8 cellular contexts compared by ENCODE assay signal in the genomic region with DNA sequence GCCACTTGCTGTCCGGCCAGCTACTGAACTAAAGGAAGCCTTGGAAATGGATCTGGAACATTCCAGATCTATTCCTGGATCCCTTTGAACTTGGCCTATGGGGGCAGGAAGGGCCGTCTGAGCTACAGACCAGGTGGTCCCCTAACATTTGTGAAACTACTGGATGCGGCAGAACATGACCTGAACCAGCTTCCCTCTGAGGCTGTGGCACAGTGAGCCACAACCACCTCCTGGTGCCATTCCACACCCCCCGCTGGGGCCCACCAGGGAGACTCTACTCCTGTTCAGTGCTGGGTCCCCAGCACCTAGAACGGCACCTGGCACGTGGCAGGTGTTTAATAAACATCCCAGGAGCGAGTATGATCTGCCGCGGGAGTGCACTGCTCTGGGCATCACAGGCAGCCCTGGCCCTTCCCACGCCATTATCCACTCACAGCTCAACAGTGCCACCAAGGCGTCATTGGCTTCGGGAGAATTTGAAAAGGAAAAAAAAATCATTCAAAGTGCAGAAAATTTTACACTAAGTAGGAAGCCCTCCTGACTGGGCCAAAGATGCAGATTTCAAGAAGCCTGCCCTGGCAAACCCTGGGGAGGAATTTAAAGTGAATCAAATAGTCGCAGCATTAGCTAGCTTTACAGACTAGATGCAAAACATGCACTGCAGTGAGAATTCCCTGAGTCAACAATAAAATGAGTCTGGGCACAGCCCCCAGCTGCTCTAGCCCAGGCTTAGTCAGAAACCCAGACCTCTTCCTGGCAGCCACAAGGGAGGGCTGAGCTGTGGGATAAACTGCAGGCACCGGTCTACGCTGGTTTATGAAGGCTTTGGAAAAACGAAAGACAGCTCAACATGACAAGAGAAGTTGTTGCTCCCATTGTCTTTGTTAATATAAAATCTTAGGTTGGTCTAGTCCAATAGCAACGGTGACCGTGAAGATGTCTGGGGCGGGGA. TPM values are rescaled to one million over a fixed set of nuclear protein-coding genes. Genes with fewer than 3 reads are reported as not detected.
A peak's percentile ranks its signal among the peaks of the same experiment; 100 is the strongest.
DNase-seq lines count a peak whose midpoint lies in the region; ATAC-seq, FAIRE-seq and TF ChIP-seq lines count a peak whose summit lies in the region.

No MANE protein-coding gene starts in this region.

- no peaks in the 10 kb centered on the region for H3K36me3 Mint-ChIP-seq in natural killer cell treated with Interleukin-12 subunit alpha and Interleukin-12 subunit beta and Interleukin-15 and Interleukin-18, amount 100 ng/mL, for 72 hours
- H3K36me3 Mint-ChIP-seq in natural killer cell, result no peaks in the 10 kb centered on the region

- no peak overlapping the region for H3K27ac Mint-ChIP-seq in natural killer cell treated with Interleukin-12 subunit alpha and Interleukin-12 subunit beta and Interleukin-15 and Interleukin-18, amount 100 ng/mL, for 72 hours
- no peak overlapping the region for H3K27ac Mint-ChIP-seq in natural killer cell

- H3K4me1 Mint-ChIP-seq in natural killer cell treated with Interleukin-12 subunit alpha and Interleukin-12 subunit beta and Interleukin-15 and Interleukin-18, amount 100 ng/mL, for 72 hours (ENCODE audit: low read depth in 2 of 2), result no peaks in the 10 kb centered on the region
- no peaks in the 10 kb centered on the region for H3K4me1 Mint-ChIP-seq in natural killer cell

- no peak for TF ChIP-seq CTCF in natural killer cell (IDR thresholded peaks at IDR 0.05)

- no peak overlapping the region for H3K4me3 Mint-ChIP-seq in natural killer cell treated with Interleukin-12 subunit alpha and Interleukin-12 subunit beta and Interleukin-15 and Interleukin-18, amount 100 ng/mL, for 72 hours
- H3K4me3 Mint-ChIP-seq in natural killer cell, result no peak overlapping the region

- intact Hi-C loops in natural killer cell (cut with micrococcal nuclease), result no loop called here

- H3K9me3 Mint-ChIP-seq in natural killer cell treated with Interleukin-12 subunit alpha and Interleukin-12 subunit beta and Interleukin-15 and Interleukin-18, amount 100 ng/mL, for 72 hours, result no peaks in the 10 kb centered on the region
- H3K9me3 Mint-ChIP-seq in natural killer cell, result no peaks in the 10 kb centered on the region

- in situ Hi-C loops in KBM-7 (cut with MboI; ENCODE audit: low pct_unique_long_range_greater_than_20kb, low sequenced_read_pairs), result no loop called here

- H3K27me3 Mint-ChIP-seq in natural killer cell treated with Interleukin-12 subunit alpha and Interleukin-12 subunit beta and Interleukin-15 and Interleukin-18, amount 100 ng/mL, for 72 hours, result peaks cover 11 to 22% of the 10 kb centered on the region in 2 donors
- peaks cover 15 to 17% of the 10 kb centered on the region in 2 donors for H3K27me3 Mint-ChIP-seq in natural killer cell (ENCODE audit: low read depth in 2 of 2)

- FAIRE-seq in islet of Langerhans (lab: Jason Lieb, UNC), result peak; percentile 74

- DNase-seq in natural killer cell treated with Interleukin-12 subunit alpha and Interleukin-12 subunit beta and Interleukin-15 and Interleukin-18, amount 100 ng/mL, for 72 hours (ENCODE audit: low spot score), result peak; percentile 26
- DNase-seq in natural killer cell (no peak), SHP77 treated with DMSO at 0.1 percent for 48 hours (lab: John Stamatoyannopoulos, UW) (peak; percentile 73), NCI-H82 (lab: John Stamatoyannopoulos, UW) (no peak), SIG-M5 treated with dmso at 0.1 percent for 504 hours (lab: John Stamatoyannopoulos, UW; ENCODE audit: unreplicated experiment) (no peak), KBM-7 (no peak)
- DNase-seq in stimulated activated CD4-positive, alpha-beta T cell treated with anti-CD3 and anti-CD28 coated beads, Interleukin-15, amount 100 ng/mL, for 24 hours, result no peak

- ATAC-seq in natural killer cell treated with Interleukin-12 subunit alpha and Interleukin-12 subunit beta and Interleukin-15 and Interleukin-18, amount 100 ng/mL, for 72 hours, result no peak
- no peak for ATAC-seq in natural killer cell

RNA-seq across cellular contexts. Expression of gene EFCAB6, which starts 14.3 kb away (rescaled TPM):
- 1 to 10 TPM in 1 of 2 donors, under 1 TPM in 1; 0.12 to 1.3 TPM for total RNA-seq in natural killer cell treated with Interleukin-12 subunit alpha and Interleukin-12 subunit beta and Interleukin-15 and Interleukin-18, amount 100 ng/mL, for 72 hours
- under 1 TPM; 0.23 to 0.35 (median 0.26) TPM for total RNA-seq in natural killer cell

RNA-seq across cellular contexts. Expression of gene SULT4A1, which starts 35.9 kb away (rescaled TPM):
- not detected for total RNA-seq in natural killer cell treated with Interleukin-12 subunit alpha and Interleukin-12 subunit beta and Interleukin-15 and Interleukin-18, amount 100 ng/mL, for 72 hours
- not detected for total RNA-seq in natural killer cell

Comparison
In these comparisons a context has a peak if more than half of its experiments do, and no peak if none do; other contexts are left out.
1. DNase-seq: peak in natural killer cell treated with Interleukin-12 subunit alpha and Interleukin-12 subunit beta and Interleukin-15 and Interleukin-18, amount 100 ng/mL, for 72 hours (single experiment) and SHP77 treated with DMSO at 0.1 percent for 48 hours (single experiment); none in natural killer cell (single experiment), NCI-H82 (single experiment), stimulated activated CD4-positive, alpha-beta T cell treated with anti-CD3 and anti-CD28 coated beads, Interleukin-15, amount 100 ng/mL, for 24 hours (single experiment), SIG-M5 treated with dmso at 0.1 percent for 504 hours (single experiment) and KBM-7 (single experiment).